In the genomic region with DNA sequence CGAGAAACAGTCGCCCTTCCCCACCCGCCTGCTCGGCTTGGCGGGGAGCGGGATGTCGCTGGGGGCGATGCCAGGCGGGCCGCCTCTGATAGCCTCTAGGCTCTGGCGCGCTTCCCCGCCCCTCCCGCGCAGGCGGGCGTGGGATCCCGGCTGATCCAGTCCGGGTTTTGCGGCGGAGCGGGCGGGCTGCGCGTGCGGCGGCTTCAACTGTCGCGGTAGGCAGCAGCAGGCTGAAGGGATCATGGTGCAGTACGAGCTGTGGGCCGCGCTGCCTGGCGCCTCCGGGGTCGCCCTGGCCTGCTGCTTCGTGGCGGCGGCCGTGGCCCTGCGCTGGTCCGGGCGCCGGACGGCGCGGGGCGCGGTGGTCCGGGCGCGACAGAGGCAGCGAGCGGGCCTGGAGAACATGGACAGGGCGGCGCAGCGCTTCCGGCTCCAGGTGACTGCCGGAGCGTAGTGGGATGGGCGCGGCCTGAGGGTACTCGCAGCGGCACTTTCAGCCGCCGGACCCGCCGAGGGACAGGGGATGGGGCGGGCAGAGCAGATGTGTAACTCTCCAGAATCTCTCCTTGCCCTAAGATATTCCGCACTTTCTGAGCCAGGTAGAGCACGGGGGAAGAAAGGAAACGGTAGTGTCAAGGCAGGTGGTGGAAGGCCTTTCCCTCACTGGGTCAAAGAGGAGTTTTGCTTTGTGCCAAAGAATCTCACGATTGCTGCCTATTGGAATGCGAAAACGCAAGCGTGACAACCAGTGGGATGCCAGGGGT, we compare ENCODE assay signal across 8 cellular contexts. TPM values are rescaled to one million over a fixed set of nuclear protein-coding genes. Genes with fewer than 3 reads are reported as not detected.
DNase-seq lines count a peak whose midpoint lies in the region; ATAC-seq and TF ChIP-seq lines count a peak whose summit lies in the region.

A gene (plus strand): TSS at position 210 of the 764 bp plus-strand sequence. CDS start 32 bp downstream, at position 242.

- no peak within 1 kb of the TSS for H3K4me2 ChIP-seq in PC-3 (ENCODE audit: low read length)

- intact Hi-C loops in breast epithelium (cut with DNase I; ENCODE audit: low total_unique reads) = no loop called here
- intact Hi-C loops in sciatic nerve (cut with DNase I) = no loop called here
- intact Hi-C loops in PC-3 (cut with micrococcal nuclease) = no loop called here

- no peaks in the 10 kb centered on the region for H4K20me1 ChIP-seq in PC-3 (ENCODE audit: low read length)

- H3K27me3 ChIP-seq in breast epithelium = no peaks in the 10 kb centered on the region
- H3K27me3 ChIP-seq in PC-3 (ENCODE audit: low read length) = no peaks in the 10 kb centered on the region

- H3K9ac ChIP-seq in PC-3 (ENCODE audit: low read length) = no peak within 1 kb of the TSS

- no TSS peak for BruUV-seq in PC-3 (replicated peaks; lab: Mats Ljungman, UMichigan)

- CTCF ChIA-PET in PC-3 (lab: Charles Lee) = no interaction called here

- H3F3A ChIP-seq in PC-3 (ENCODE audit: low read length, unreplicated experiment) = no peaks in the 10 kb centered on the region

- TF ChIP-seq CTCF in breast epithelium (IDR thresholded peaks at IDR 0.05) = no peak
- TF ChIP-seq CTCF in PC-3 (conservative IDR thresholded peaks at IDR 0.05; ENCODE audit: low read depth, low read length) = no peak

- no peak within 1 kb of the TSS for H2AFZ ChIP-seq in PC-3 (ENCODE audit: low read length)

- TF ChIP-seq POLR2A in breast epithelium (IDR thresholded peaks at IDR 0.05) = no peak

- H3K4me1 ChIP-seq in breast epithelium (peaks cover 4 to 6% of the 10 kb centered on the region in 2 donors), PC-3 (ENCODE audit: insufficient read depth, low read length) (no peaks in the 10 kb centered on the region)

- H3K4me3 ChIP-seq in breast epithelium (peak within 1 kb of the TSS; percentile 36 to 91 (median 62)), PC-3 (ENCODE audit: low read length) (no peak within 1 kb of the TSS)

- ATAC-seq in sciatic nerve (peak; percentile 73), GM18517 (IDR thresholded peaks at IDR 0.05; ENCODE audit: unreplicated experiment) (no peak), PC-3 (no peak)

- H3K79me2 ChIP-seq in PC-3 (ENCODE audit: low read length) = no peaks in the 10 kb centered on the region

- POLR2A ChIA-PET in PC-3 (lab: Charles Lee; ENCODE audit: unreplicated experiment) = no interaction called here

- H3K36me3 ChIP-seq in breast epithelium = no peaks in the 10 kb centered on the region
- H3K36me3 ChIP-seq in PC-3 (ENCODE audit: low read depth, low read length) = peaks cover 8% of the 10 kb centered on the region; the same call in 1 of the 2 replicates

- H3K9me2 ChIP-seq in PC-3 (replicated peaks; ENCODE audit: low read length) = no peaks in the 10 kb centered on the region

- peak within 1 kb of the TSS; percentile 40 to 69 for H3K27ac ChIP-seq in breast epithelium
- H3K27ac ChIP-seq in PC-3 (ENCODE audit: low read length) = no peak within 1 kb of the TSS

- H3K9me3 ChIP-seq in breast epithelium (peaks cover 5 to 8% of the 10 kb centered on the region in 2 donors), PC-3 (ENCODE audit: low read length) (peaks cover 9% of the 10 kb centered on the region; the same call in 1 of the 2 replicates)

- DNase-seq in DMS 273 (lab: John Stamatoyannopoulos, UW; ENCODE audit: unreplicated experiment) (peak; percentile 94), DMS 273 treated with DMSO at 0.1 percent for 48 hours (lab: John Stamatoyannopoulos, UW) (no peak), SK-N-DZ (ENCODE audit: low spot score) (peak; percentile 52), breast epithelium (ENCODE audit: low spot score in 2 of 2) (no peak), iPS-NIHi11 (ENCODE audit: low spot score) (peak; percentile 91), sciatic nerve (ENCODE audit: low spot score) (peak; percentile 81), PC-3 (no peak)

RNA-seq across cellular contexts. Expression of the gene that starts here (rescaled TPM):
- 0.26 and 0.44 TPM in 2 replicates for polyA plus RNA-seq in SK-N-DZ (2014; cell fraction: cytosol; rRNA removed)
- polyA plus RNA-seq in SK-N-DZ (2014; cell fraction: nucleus; rRNA removed) = 18.7 and 29.9 TPM in 2 replicates
- 10 to 100 TPM; 18.1 to 58.7 (median 38.3) TPM for total RNA-seq in breast epithelium
- total RNA-seq in sciatic nerve = 34.4 TPM
- 2.0 and 5.0 TPM in 2 replicates for total RNA-seq in PC-3 (2014; rRNA removed)

Comparison
In these comparisons a context has a peak if more than half of its experiments do, and no peak if none do; other contexts are left out.
1. DNase-seq: peak in DMS 273 (single experiment), SK-N-DZ (single experiment), iPS-NIHi11 (single experiment) and sciatic nerve (single experiment); none in DMS 273 treated with DMSO at 0.1 percent for 48 hours (single experiment), breast epithelium (0 of 2) and PC-3 (single experiment).